12 cellular contexts compared by ENCODE assay signal in the genomic region with DNA sequence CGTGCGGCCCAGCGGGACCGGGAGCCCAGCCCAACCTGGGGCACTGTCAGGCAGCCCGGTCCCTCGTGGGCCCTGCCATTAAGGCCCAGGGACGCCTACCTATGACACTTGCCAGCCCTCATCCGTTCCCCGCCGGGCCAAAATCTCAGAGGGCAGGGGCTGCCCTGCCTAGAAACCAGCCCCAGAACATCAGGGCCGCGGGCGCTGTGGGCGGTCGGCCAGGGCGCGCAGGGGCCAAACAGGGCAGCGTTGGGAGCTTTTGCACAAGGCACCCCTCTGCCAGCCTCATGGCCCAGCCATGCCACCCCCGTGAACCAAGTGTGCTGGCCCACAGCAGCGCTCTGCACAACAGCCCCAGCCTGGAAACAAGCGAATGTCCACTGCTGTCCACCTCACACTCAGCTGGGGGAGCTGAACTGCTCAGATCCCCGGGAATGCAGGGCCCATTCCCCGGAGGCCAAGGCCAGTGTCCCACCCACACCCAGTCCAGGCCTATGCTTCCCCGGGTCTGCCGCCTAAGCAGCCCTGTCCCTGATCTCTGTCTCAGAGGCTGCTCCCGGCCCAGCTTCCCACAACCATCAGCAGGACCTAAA. TPM values are rescaled to one million over a fixed set of nuclear protein-coding genes. Genes with fewer than 3 reads are reported as not detected.
A peak's percentile ranks its signal among the peaks of the same experiment; 100 is the strongest.
DNase-seq lines count a peak whose midpoint lies in the region; ATAC-seq and TF ChIP-seq lines count a peak whose summit lies in the region.
"Had no signal": no experiment of that assay in that cellular context is flagged by ENCODE, and none has a peak within 500 bp of the region (broad histone marks: within the 10 kb centered on the region; RNA-seq: fewer than 3 reads in every experiment).

No MANE protein-coding gene starts in this region.

- no peaks in the 10 kb centered on the region for H3F3A ChIP-seq in smooth muscle cell (ENCODE audit: low read depth)

- H3K9ac ChIP-seq in OCI-LY3 (ENCODE audit: low read length) (peak overlapping the region; percentile 17; the same call in 1 of the 2 replicates), smooth muscle cell (ENCODE audit: low read depth) (no peak overlapping the region)

- H3K4me1 ChIP-seq in OCI-LY3 (ENCODE audit: low read length), result peaks cover 34% of the 10 kb centered on the region
- H3K4me1 ChIP-seq in smooth muscle cell (ENCODE audit: low read depth), result no peaks in the 10 kb centered on the region
- H3K4me1 ChIP-seq: uterus had no signal

- H3K27ac ChIP-seq in OCI-LY3 (ENCODE audit: low read length), result no peak overlapping the region
- H3K27ac ChIP-seq in smooth muscle cell (ENCODE audit: low read depth), result no peak overlapping the region
- H3K27ac ChIP-seq: esophagus squamous epithelium, uterus had no signal

- H2AFZ ChIP-seq in OCI-LY3 (ENCODE audit: low read depth, low read length), result peak overlapping the region; percentile 84
- H2AFZ ChIP-seq in smooth muscle cell (ENCODE audit: low read depth), result no peak overlapping the region

- H3K4me2 ChIP-seq in OCI-LY3 (ENCODE audit: low read length), result peak overlapping the region; percentile 82
- peak overlapping the region; percentile 78 for H3K4me2 ChIP-seq in smooth muscle cell

- H3K27me3 ChIP-seq in OCI-LY3 (ENCODE audit: low read depth, low read length) (peaks cover 21% of the 10 kb centered on the region), smooth muscle cell (ENCODE audit: low read depth) (peaks cover 5% of the 10 kb centered on the region)
- H3K27me3 ChIP-seq: uterus had no signal

- TF ChIP-seq CTCF in OCI-LY3 (IDR thresholded peaks at IDR 0.05; ENCODE audit: low read depth, low read length) (no peak), smooth muscle cell (IDR thresholded peaks at IDR 0.05; ENCODE audit: borderline replicate concordance, insufficient read depth, poor library complexity, severe bottlenecking) (no peak)

- H4K20me1 ChIP-seq in OCI-LY3 (ENCODE audit: insufficient read depth, low read length) (no peaks in the 10 kb centered on the region), smooth muscle cell (ENCODE audit: low read depth) (no peaks in the 10 kb centered on the region)

- no peaks in the 10 kb centered on the region for H3K79me2 ChIP-seq in OCI-LY3 (ENCODE audit: low read length)
- no peaks in the 10 kb centered on the region for H3K79me2 ChIP-seq in smooth muscle cell (ENCODE audit: low read depth)

- peak overlapping the region; percentile 69 for H3K4me3 ChIP-seq in OCI-LY3 (ENCODE audit: low read length)
- H3K4me3 ChIP-seq in smooth muscle cell, result no peak overlapping the region

- DNase-seq in activated effector memory CD4-positive, alpha-beta T cell treated with anti-CD3 and anti-CD28 coated beads, Interleukin-2, amount 50 U/mL, for 16 hours, result peak; percentile 58
- DNase-seq in activated effector memory CD4-positive, alpha-beta T cell treated with Interleukin-2 at 50 U/mL for 16 hours, result no peak
- DNase-seq in left ventricle myocardium superior (no peak), smooth muscle cell (lab: John Stamatoyannopoulos, UW; ENCODE audit: unreplicated experiment) (no peak), HT-29 (ENCODE audit: low spot score) (no peak)
- DNase-seq: esophagus squamous epithelium had no signal

- ATAC-seq in left ventricle myocardium superior (peak; percentile 3), GM21723 (IDR thresholded peaks at IDR 0.05; ENCODE audit: unreplicated experiment) (no peak), GM18517 (IDR thresholded peaks at IDR 0.05; ENCODE audit: unreplicated experiment) (no peak)

- WGBS in smooth muscle cell (ENCODE audit: low lambda C conversion rate), result 87% methylated on average over 26 of the region's 26 CpGs

- H3K36me3 ChIP-seq in OCI-LY3 (replicated peaks; ENCODE audit: low read depth, low read length) (no peaks in the 10 kb centered on the region), smooth muscle cell (ENCODE audit: low read depth) (no peaks in the 10 kb centered on the region)
- H3K36me3 ChIP-seq: esophagus squamous epithelium, uterus had no signal

- H3K9me3 ChIP-seq in OCI-LY3 (ENCODE audit: insufficient read depth, low read length), result no peaks in the 10 kb centered on the region
- no peaks in the 10 kb centered on the region for H3K9me3 ChIP-seq in smooth muscle cell (replicated peaks; ENCODE audit: low read depth)
- H3K9me3 ChIP-seq: esophagus squamous epithelium, uterus had no signal

- intact Hi-C loops in left ventricle myocardium superior (cut with micrococcal nuclease), result loop anchor here (5.0 kb wide), 1 partner anchor 101 kb away; no protein-coding TSS in a partner anchor

RNA-seq across cellular contexts. Expression of a gene that starts 3.5 kb away (rescaled TPM):
- total RNA-seq in left ventricle myocardium superior, result not detected
- not detected in 2 replicates for total RNA-seq in smooth muscle cell
- polyA plus RNA-seq in smooth muscle cell, result 0.21 TPM in 1 of 2 replicates, not detected in the other
- 3.8 and 4.3 TPM in 2 replicates for total RNA-seq in HT-29 (2014; rRNA removed; shearing (Covaris generic))
- total RNA-seq: esophagus squamous epithelium, myocyte, uterus had no signal
- polyA plus RNA-seq: AG04450 had no signal

RNA-seq across cellular contexts. Expression of a gene that starts 27.9 kb away (rescaled TPM):
- total RNA-seq in left ventricle myocardium superior (6.9 TPM), smooth muscle cell (11.0 and 12.1 TPM in 2 replicates)
- polyA plus RNA-seq in smooth muscle cell, result 20.4 and 25.6 TPM in 2 replicates
- total RNA-seq in HT-29 (2014; rRNA removed; shearing (Covaris generic)), result 2.5 and 3.2 TPM in 2 replicates
